Comparison of ENCODE assay signal across 8 cellular contexts in the genomic region with DNA sequence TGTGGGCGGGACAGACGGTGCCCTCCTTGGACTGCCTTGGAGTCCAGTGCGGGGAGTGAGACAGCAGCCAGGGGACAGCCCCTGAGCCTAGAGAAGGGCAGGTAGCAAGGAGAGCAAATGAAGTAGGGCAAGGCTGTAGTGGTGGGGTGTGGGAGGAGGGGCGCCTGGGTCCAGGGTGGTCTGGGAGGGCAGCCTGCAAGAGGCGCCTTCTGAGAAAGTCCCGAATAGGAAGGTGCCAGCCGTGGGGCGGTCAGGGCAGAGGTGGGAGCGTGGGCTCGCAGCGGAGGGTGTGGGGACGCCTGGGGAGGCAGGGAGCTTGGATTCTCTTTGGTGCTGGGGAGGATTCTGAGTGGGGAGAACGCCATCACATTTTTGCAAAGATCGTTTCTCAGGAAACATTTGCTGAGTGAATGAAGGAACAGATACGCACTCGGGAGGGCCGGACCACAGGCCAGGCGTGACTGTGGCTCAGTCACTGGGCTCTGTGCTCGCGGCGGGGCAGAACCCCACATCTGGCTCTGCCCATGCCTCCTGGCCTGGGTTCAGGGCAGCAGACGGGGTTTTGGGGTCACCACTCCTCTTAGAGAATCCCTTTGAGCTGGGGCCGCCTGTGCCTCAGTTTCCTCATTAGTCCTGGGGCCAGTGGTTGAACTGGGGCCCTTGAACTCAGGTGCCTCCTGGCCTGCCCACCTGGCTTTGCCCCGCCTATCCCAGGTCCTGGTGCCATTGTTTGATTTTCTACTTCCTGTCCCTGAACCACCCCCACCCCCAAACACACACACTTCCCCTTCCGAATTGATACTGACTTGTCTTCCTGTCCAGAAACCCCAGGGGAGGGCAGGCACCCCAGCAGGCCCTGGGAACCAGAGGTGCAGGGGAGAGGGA. TPM values are rescaled to one million over a fixed set of nuclear protein-coding genes. Genes with fewer than 3 reads are reported as not detected.
A peak's percentile ranks its signal among the peaks of the same experiment; 100 is the strongest.
DNase-seq lines count a peak whose midpoint lies in the region; ATAC-seq, FAIRE-seq and TF ChIP-seq lines count a peak whose summit lies in the region.

No MANE protein-coding gene starts in this region.

- no peaks in the 10 kb centered on the region for H3K27me3 ChIP-seq in subcutaneous abdominal adipose tissue (ENCODE audit: control insufficient read depth in 5 of 5, insufficient read depth in 4 of 5, low read length in 5 of 5)

- no peak for TF ChIP-seq CTCF in endothelial cell (IDR thresholded peaks at IDR 0.05; ENCODE audit: unreplicated experiment)

- H3K9ac ChIP-seq in subcutaneous abdominal adipose tissue (ENCODE audit: low read length in 5 of 5) = no peak overlapping the region

- ATAC-seq in GM21528 (IDR thresholded peaks at IDR 0.05; ENCODE audit: low FRiP score, unreplicated experiment) = no peak
- no peak for ATAC-seq in HG03378 (IDR thresholded peaks at IDR 0.05; ENCODE audit: unreplicated experiment)

- H3K27me3 Mint-ChIP-seq in endothelial cell (ENCODE audit: unreplicated experiment) = peaks cover 31% of the 10 kb centered on the region

- H3K4me1 Mint-ChIP-seq in endothelial cell (ENCODE audit: unreplicated experiment) = peaks cover 71% of the 10 kb centered on the region

- no peak for FAIRE-seq in H54 (lab: Jason Lieb, UNC)

- peak overlapping the region in 3 of 5 donors; percentile 4 to 43 (median 5) for H3K4me3 ChIP-seq in subcutaneous abdominal adipose tissue (ENCODE audit: low read depth in 1 of 5, low read length in 5 of 5)

- peaks cover 0 to 30% (median 21%) of the 10 kb centered on the region in 5 donors for H3K36me3 ChIP-seq in subcutaneous abdominal adipose tissue (ENCODE audit: control insufficient read depth in 5 of 5, insufficient read depth in 5 of 5, low read length in 5 of 5)

- no peaks in the 10 kb centered on the region for H3K9me3 ChIP-seq in subcutaneous abdominal adipose tissue (ENCODE audit: control insufficient read depth in 5 of 5, low read length in 5 of 5)

- H3K36me3 Mint-ChIP-seq in endothelial cell (ENCODE audit: low read depth, unreplicated experiment) = peaks cover 12% of the 10 kb centered on the region

- H3K27ac ChIP-seq in subcutaneous abdominal adipose tissue (ENCODE audit: low read depth, low read length) = peak overlapping the region; percentile 94

- DNase-seq in activated effector memory CD4-positive, alpha-beta T cell treated with Interleukin-2 at 50 U/mL for 16 hours = peak; percentile 29
- no peak for DNase-seq in activated effector memory CD4-positive, alpha-beta T cell treated with anti-CD3 and anti-CD28 coated beads, Interleukin-2, amount 50 U/mL, for 16 hours
- peak; percentile 51 for DNase-seq in RPMI8226
- no peak for DNase-seq in endothelial cell (ENCODE audit: low spot score)
- no peak for DNase-seq in H54 (ENCODE audit: insufficient read length, low spot score)

- no peaks in the 10 kb centered on the region for H3K9me3 Mint-ChIP-seq in endothelial cell (ENCODE audit: unreplicated experiment)

- no peak for TF ChIP-seq POLR2A in H54 (IDR thresholded peaks at IDR 0.05; ENCODE audit: low read depth, low read length)

- peaks cover 14 to 92% (median 77%) of the 10 kb centered on the region in 5 donors for H3K4me1 ChIP-seq in subcutaneous abdominal adipose tissue (ENCODE audit: control insufficient read depth in 5 of 5, insufficient read depth in 5 of 5, low read length in 5 of 5)

- H3K27ac Mint-ChIP-seq in endothelial cell (ENCODE audit: unreplicated experiment) = peak overlapping the region; percentile 88

- H3K4me3 Mint-ChIP-seq in endothelial cell (ENCODE audit: unreplicated experiment) = peak overlapping the region; percentile 69

RNA-seq across cellular contexts. Expression of a gene that starts 4.2 kb away (rescaled TPM):
- total RNA-seq in endothelial cell (ENCODE audit: unreplicated experiment) = 163 TPM

Comparison
In these comparisons a context has a peak if more than half of its experiments do, and no peak if none do; other contexts are left out.
1. DNase-seq: peak in activated effector memory CD4-positive, alpha-beta T cell treated with Interleukin-2 at 50 U/mL for 16 hours (single experiment) and RPMI8226 (single experiment); none in activated effector memory CD4-positive, alpha-beta T cell treated with anti-CD3 and anti-CD28 coated beads, Interleukin-2, amount 50 U/mL, for 16 hours (single experiment), endothelial cell (single experiment) and H54 (single experiment).